ENCODE assay signal across 19 cellular contexts in the genomic region with DNA sequence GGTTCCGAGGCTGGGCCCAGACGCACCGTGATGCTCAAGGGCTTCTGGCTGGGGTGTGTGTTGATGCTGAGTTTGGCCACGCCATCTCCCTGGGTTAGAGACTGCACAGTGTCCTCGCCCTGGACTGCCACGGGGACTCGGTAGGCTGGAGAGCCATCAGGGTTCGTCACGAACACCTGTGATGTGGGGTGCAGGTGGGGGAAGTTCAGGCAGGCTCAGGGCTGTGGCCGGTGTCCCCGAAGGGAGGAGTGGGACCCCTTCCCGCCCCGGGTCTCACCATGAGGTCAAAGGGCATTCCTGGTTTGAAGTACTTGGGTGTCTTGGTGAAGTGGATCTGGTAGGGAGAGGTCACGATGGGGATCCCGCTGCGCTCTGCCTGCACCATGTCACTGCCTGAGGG. TPM values are rescaled to one million over a fixed set of nuclear protein-coding genes. Genes with fewer than 3 reads are reported as not detected.
"Had no signal": no experiment of that assay in that cellular context is flagged by ENCODE, and none has a peak within 500 bp of the region (broad histone marks: within the 10 kb centered on the region; RNA-seq: fewer than 3 reads in every experiment).

No MANE protein-coding gene starts in this region.

- H3K27me3 ChIP-seq: vagina had no signal

- H3K4me1 ChIP-seq: foreskin keratinocyte, left lung, vagina had no signal

- H3K36me3 ChIP-seq: thoracic aorta, vagina had no signal

- H3K27ac ChIP-seq: foreskin keratinocyte, left lung, thoracic aorta, vagina had no signal

- ATAC-seq: activated naive CD8-positive, alpha-beta T cell treated with anti-CD3 and anti-CD28 coated beads, Interleukin-2, amount 50 U/mL, for 24 hours; activated T-cell treated with anti-CD3 and anti-CD28 coated beads, Interleukin-2, amount 50 U/mL, for 4 hours; foreskin keratinocyte; left lung; WTC11 had no signal

- DNase-seq: activated CD4-positive, alpha-beta T cell treated with anti-CD3 and anti-CD28 coated beads, Interleukin-2, amount 50 U/mL, for 4 hours; activated CD8-positive, alpha-beta memory T cell treated with anti-CD3 and anti-CD28 coated beads, Interleukin-2, amount 50 U/mL, for 48 hours; activated naive CD4-positive, alpha-beta T cell; activated naive CD8-positive, alpha-beta T cell treated with anti-CD3 and anti-CD28 coated beads, Interleukin-2, amount 50 U/mL, for 24 hours; activated T-cell treated with anti-CD3 and anti-CD28 coated beads, Interleukin-2, amount 50 U/mL, for 4 hours; anterior cingulate cortex; caudate nucleus; effector CD4-positive, alpha-beta T cell; foreskin keratinocyte; nephron progenitor cell; nucleus accumbens; stimulated activated CD4-positive, alpha-beta T cell treated with anti-CD3 and anti-CD28 coated beads, Interleukin-4, amount 100 ng/mL, for 1 hour; stimulated activated naive CD4-positive, alpha-beta T cell treated with Interleukin-2 at 50 U/mL for 16 hours had no signal

- H3K4me3 ChIP-seq: left lung, thoracic aorta, vagina had no signal

- H3K9me3 ChIP-seq: left lung, thoracic aorta, vagina had no signal

RNA-seq across cellular contexts. Expression of a gene that starts 42.3 kb away (rescaled TPM):
- total RNA-seq: foreskin keratinocyte, glomerular endothelial cell, kidney epithelial cell had no signal
- polyA plus RNA-seq: foreskin keratinocyte had no signal
